Comparison of ENCODE assay signal across 8 cellular contexts in genomic region chr5:116576043-116576713, GRCh38. TPM values are rescaled to one million over a fixed set of nuclear protein-coding genes. Genes with fewer than 3 reads are reported as not detected.
A peak's percentile ranks its signal among the peaks of the same experiment; 100 is the strongest.
DNase-seq lines count a peak whose midpoint lies in the region; ATAC-seq and TF ChIP-seq lines count a peak whose summit lies in the region.

No MANE protein-coding gene starts in this region.

- H2BK5ac ChIP-seq in neuronal stem cell (ENCODE audit: low read length): peak overlapping the region; percentile 83

- peak overlapping the region; percentile 76 to 98 for H3K4me3 Mint-ChIP-seq in activated T-cell treated with anti-CD3 and anti-CD28 coated beads, Interleukin-2, amount 50 U/mL, for 72 hours

- peaks cover 32% of the 10 kb centered on the region for H3K4me1 Mint-ChIP-seq in activated T-cell treated with anti-CD3 and anti-CD28 coated beads, Interleukin-2, amount 50 U/mL, for 72 hours (ENCODE audit: low read depth)

- H3K9ac ChIP-seq in Loucy (ENCODE audit: low read depth, low read length, poor library complexity, severe bottlenecking) (no peak overlapping the region), neuronal stem cell (ENCODE audit: low read depth, low read length, poor library complexity) (peak overlapping the region; percentile 80)

- peak overlapping the region; percentile 56 for H3K27ac ChIP-seq in neuronal stem cell (replicated peaks; ENCODE audit: low read length)

- H3K18ac ChIP-seq in neuronal stem cell (ENCODE audit: low read length): peak overlapping the region; percentile 97

- H3K23ac ChIP-seq in neuronal stem cell (ENCODE audit: low read depth, low read length, poor library complexity): peak overlapping the region; percentile 8

- H3K9me3 Mint-ChIP-seq in activated T-cell treated with anti-CD3 and anti-CD28 coated beads, Interleukin-2, amount 50 U/mL, for 72 hours: peaks cover 0 to 1% of the 10 kb centered on the region in 2 donors

- H3K27me3 ChIP-seq in H7 (ENCODE audit: control insufficient read depth, insufficient read depth, low read length): no peaks in the 10 kb centered on the region
- peaks cover 28% of the 10 kb centered on the region for H3K27me3 ChIP-seq in Loucy (ENCODE audit: insufficient read depth, low read length, poor library complexity, severe bottlenecking)
- H3K27me3 ChIP-seq in neuronal stem cell (ENCODE audit: control insufficient read depth in 3 of 3, insufficient read depth in 3 of 3, low read depth in 1 of 3, low read length in 3 of 3): no peaks in the 10 kb centered on the region

- no CpG with 5 or more reads among the region's 44 CpGs for WGBS in neuronal stem cell (ENCODE audit: extremely low coverage in 2 of 2, insufficient read length in 2 of 2, insufficient replicate concordance in 1 of 2), 2 donors

- H3K36me3 ChIP-seq in H7 (replicated peaks; ENCODE audit: control insufficient read depth, insufficient read depth, low read length): peaks cover 6% of the 10 kb centered on the region; the same call in 1 of the 2 replicates
- H3K36me3 ChIP-seq in Loucy (ENCODE audit: insufficient read depth, low read length): no peaks in the 10 kb centered on the region
- H3K36me3 ChIP-seq in neuronal stem cell (replicated peaks in 1 of 2; ENCODE audit: control insufficient read depth in 2 of 2, insufficient read depth in 2 of 2, low read length in 2 of 2): no peaks in the 10 kb centered on the region

- H3K27ac Mint-ChIP-seq in activated T-cell treated with anti-CD3 and anti-CD28 coated beads, Interleukin-2, amount 50 U/mL, for 72 hours: no peak overlapping the region

- TF ChIP-seq CTCF in Loucy (conservative IDR thresholded peaks at IDR 0.05; ENCODE audit: low read length): peak; percentile 71

- no peaks in the 10 kb centered on the region for H3F3A ChIP-seq in Loucy (ENCODE audit: low read depth)

- H2AFZ ChIP-seq in Loucy (ENCODE audit: low read length) (peak overlapping the region; percentile 75), neuronal stem cell (ENCODE audit: low read length) (peak overlapping the region; percentile 92)

- H3K79me1 ChIP-seq in neuronal stem cell (ENCODE audit: low read depth, low read length): no peaks in the 10 kb centered on the region

- H2BK15ac ChIP-seq in neuronal stem cell (ENCODE audit: low read length): peak overlapping the region; percentile 95

- H3K4ac ChIP-seq in neuronal stem cell (ENCODE audit: low read length): no peak overlapping the region

- H3K9me2 ChIP-seq in Loucy (replicated peaks; ENCODE audit: low read depth, low read length): no peaks in the 10 kb centered on the region

- H2AK5ac ChIP-seq in neuronal stem cell (ENCODE audit: low read depth, low read length): no peak overlapping the region

- no peak overlapping the region for H3K14ac ChIP-seq in neuronal stem cell (ENCODE audit: low read length)

- no peak overlapping the region for H4K8ac ChIP-seq in neuronal stem cell (ENCODE audit: low read depth, low read length)

- H2BK12ac ChIP-seq in neuronal stem cell (ENCODE audit: low read length): no peak overlapping the region

- no peaks in the 10 kb centered on the region for H3K79me2 ChIP-seq in Loucy (ENCODE audit: insufficient read depth, low read length)

- H3K36me3 Mint-ChIP-seq in activated T-cell treated with anti-CD3 and anti-CD28 coated beads, Interleukin-2, amount 50 U/mL, for 72 hours (ENCODE audit: insufficient read depth in 2 of 2): peaks cover 2 to 7% of the 10 kb centered on the region in 2 donors

- no peak overlapping the region for H4K91ac ChIP-seq in neuronal stem cell (ENCODE audit: low read depth, low read length, poor library complexity)

- ATAC-seq in activated T-cell treated with anti-CD3 and anti-CD28 coated beads, Interleukin-2, amount 50 U/mL, for 72 hours (replicated peaks in 1 of 2): peak; percentile 68 to 70

- H3K4me2 ChIP-seq in Loucy (ENCODE audit: low read depth, low read length, poor library complexity, severe bottlenecking) (peak overlapping the region; percentile 96), neuronal stem cell (ENCODE audit: insufficient read depth, low read length, poor library complexity, severe bottlenecking) (peak overlapping the region; percentile 94)

- no peaks in the 10 kb centered on the region for H4K20me1 ChIP-seq in Loucy (ENCODE audit: insufficient read depth, low read length, poor library complexity, severe bottlenecking)

- peak; percentile 43 for DNase-seq in SKM-1 treated with dmso at 0.1 percent for 144 hours (lab: John Stamatoyannopoulos, UW; ENCODE audit: unreplicated experiment)
- DNase-seq in SKM-1 (lab: John Stamatoyannopoulos, UW; ENCODE audit: unreplicated experiment): no peak
- peak; percentile 97 for DNase-seq in H7
- peak; percentile 72 to 73 for DNase-seq in activated T-cell treated with anti-CD3 and anti-CD28 coated beads, Interleukin-2, amount 50 U/mL, for 72 hours
- peak; percentile 86 for DNase-seq in germinal center (ENCODE audit: low spot score)
- peak; percentile 90 for DNase-seq in neuronal stem cell (ENCODE audit: low spot score)
- no peak for DNase-seq in SHP77 treated with DMSO at 0.1 percent for 48 hours (lab: John Stamatoyannopoulos, UW)

- no peak overlapping the region for H2BK120ac ChIP-seq in neuronal stem cell (ENCODE audit: low read depth, low read length)

- H3K27me3 Mint-ChIP-seq in activated T-cell treated with anti-CD3 and anti-CD28 coated beads, Interleukin-2, amount 50 U/mL, for 72 hours (ENCODE audit: low read depth): peaks cover 79% of the 10 kb centered on the region

- peaks cover 17% of the 10 kb centered on the region for H3K4me1 ChIP-seq in Loucy (ENCODE audit: insufficient read depth, low read length, poor library complexity, severe bottlenecking)
- peaks cover 0 to 2% of the 10 kb centered on the region in 2 donors for H3K4me1 ChIP-seq in neuronal stem cell (ENCODE audit: control insufficient read depth in 2 of 2, insufficient read depth in 1 of 2, low read depth in 1 of 2, low read length in 2 of 2)

- H3K4me3 ChIP-seq in H7 (ENCODE audit: insufficient read depth, low read depth, low read length) (peak overlapping the region; percentile 99), Loucy (ENCODE audit: low read length, poor library complexity, severe bottlenecking) (peak overlapping the region; percentile 77), neuronal stem cell (ENCODE audit: low read length in 2 of 2) (peak overlapping the region; percentile 69 to 75)

- no peaks in the 10 kb centered on the region for H3K9me3 ChIP-seq in Loucy (ENCODE audit: insufficient read depth, low read depth, low read length)
- H3K9me3 ChIP-seq in neuronal stem cell (replicated peaks in 1 of 2; ENCODE audit: control insufficient read depth in 2 of 2, insufficient read depth in 1 of 2, low read depth in 1 of 2, low read length in 2 of 2): no peaks in the 10 kb centered on the region

RNA-seq across cellular contexts. Expression of gene SEMA6A, which starts 1.6 kb away (rescaled TPM):
- total RNA-seq in H7 (2014; rRNA removed; shearing (Covaris generic)): 207 and 294 TPM in 2 replicates
- under 1 TPM; 0.23 to 0.50 TPM for total RNA-seq in activated T-cell treated with anti-CD3 and anti-CD28 coated beads, Interleukin-2, amount 50 U/mL, for 72 hours
- polyA plus RNA-seq in neuronal stem cell (2013, experiment 1 of 2): 42.9 TPM
- polyA plus RNA-seq in neuronal stem cell (2013, experiment 2 of 2): 45.0 TPM

Comparison
In these comparisons a context has a peak if more than half of its experiments do, and no peak if none do; other contexts are left out.
1. DNase-seq: peak in SKM-1 treated with dmso at 0.1 percent for 144 hours (single experiment), H7 (single experiment), activated T-cell treated with anti-CD3 and anti-CD28 coated beads, Interleukin-2, amount 50 U/mL, for 72 hours (2 of 2), germinal center (single experiment) and neuronal stem cell (single experiment); none in SKM-1 (single experiment) and SHP77 treated with DMSO at 0.1 percent for 48 hours (single experiment).
2. RNA of gene SEMA6A, which starts 1.6 kb away (total RNA-seq): 207 to 294 TPM in H7; 0.23 to 0.50 TPM in activated T-cell treated with anti-CD3 and anti-CD28 coated beads, Interleukin-2, amount 50 U/mL, for 72 hours; every median in the first group is over 100 times any median in the second.
3. Peak in every context shown above with its lines, with median percentiles within 50 percentile points of each other: H3K4me3 ChIP-seq.